10 cellular contexts compared by ENCODE assay signal in the genomic region with DNA sequence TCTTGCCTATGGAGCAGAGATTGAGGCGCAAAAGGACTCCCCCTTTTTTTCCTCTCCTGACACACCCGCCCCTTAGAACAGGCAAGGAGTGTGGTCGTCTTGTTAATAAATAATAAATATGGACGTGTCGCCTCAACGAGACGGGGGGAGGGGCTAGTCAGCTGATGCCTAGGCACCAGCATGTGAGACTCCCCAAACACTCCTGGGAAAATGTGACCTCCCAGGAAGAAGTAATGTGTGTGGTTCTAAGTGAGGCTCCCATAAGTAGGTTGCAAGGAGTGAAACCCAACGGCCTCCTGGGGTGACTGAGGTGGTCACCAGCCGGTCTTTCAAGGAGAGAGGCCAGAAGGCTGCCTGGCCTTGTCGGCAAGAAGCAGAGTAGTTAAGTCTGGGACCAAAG. TPM values are rescaled to one million over a fixed set of nuclear protein-coding genes. Genes with fewer than 3 reads are reported as not detected.
DNase-seq lines count a peak whose midpoint lies in the region; ATAC-seq and TF ChIP-seq lines count a peak whose summit lies in the region.
"Had no signal": no experiment of that assay in that cellular context is flagged by ENCODE, and none has a peak within 500 bp of the region (broad histone marks: within the 10 kb centered on the region; RNA-seq: fewer than 3 reads in every experiment).

No MANE protein-coding gene starts in this region.

- peaks cover 5% of the 10 kb centered on the region for H3K27me3 Mint-ChIP-seq in glutamatergic neuron (ENCODE audit: unreplicated experiment)

- H3K79me2 ChIP-seq in OCI-LY3 (ENCODE audit: low read length), result no peaks in the 10 kb centered on the region

- H3K4me1 ChIP-seq in OCI-LY3 (ENCODE audit: low read length), result no peaks in the 10 kb centered on the region; the same call in 1 of the 2 replicates
- peaks cover 21% of the 10 kb centered on the region for H3K4me1 ChIP-seq in HAP-1
- no peaks in the 10 kb centered on the region for H3K4me1 ChIP-seq in uterus

- in situ Hi-C loops in HAP-1 (cut with MboI; ENCODE audit: low sequenced_read_pairs), result no loop called here

- 0 out of 2 replicates have a peak overlapping the region, but pooled peaks have one; percentile 59 for H3K9ac ChIP-seq in OCI-LY3 (ENCODE audit: low read length)

- TF ChIP-seq POLR2A in uterus (IDR thresholded peaks at IDR 0.05), result no peak

- intact Hi-C loops in uterus (cut with DNase I; ENCODE audit: low total_unique reads), result no loop called here

- H3K4me3 ChIP-seq in OCI-LY3 (ENCODE audit: low read length) (peak overlapping the region; percentile 82; the same call in 1 of the 2 replicates), HAP-1 (no peak overlapping the region), uterus (no peak overlapping the region)

- TF ChIP-seq CTCF in OCI-LY3 (IDR thresholded peaks at IDR 0.05; ENCODE audit: low read depth, low read length) (no peak), glutamatergic neuron (IDR thresholded peaks at IDR 0.05; ENCODE audit: partially characterized antibody, unreplicated experiment) (no peak), uterus (IDR thresholded peaks at IDR 0.05) (no peak)

- no peaks in the 10 kb centered on the region for H3K9me3 ChIP-seq in OCI-LY3 (ENCODE audit: insufficient read depth, low read length)
- H3K9me3 ChIP-seq in HAP-1, result no peaks in the 10 kb centered on the region
- no peaks in the 10 kb centered on the region for H3K9me3 ChIP-seq in uterus

- H3K9me3 Mint-ChIP-seq in glutamatergic neuron (ENCODE audit: unreplicated experiment), result peaks cover 4% of the 10 kb centered on the region

- H3K27me3 ChIP-seq in OCI-LY3 (ENCODE audit: low read depth, low read length), result peaks cover 5% of the 10 kb centered on the region; the same call in 1 of the 2 replicates
- no peaks in the 10 kb centered on the region; the same call in 1 of the 2 replicates for H3K27me3 ChIP-seq in HAP-1 (ENCODE audit: low read depth)
- H3K27me3 ChIP-seq in uterus, result no peaks in the 10 kb centered on the region

- no peak overlapping the region for H3K27ac ChIP-seq in OCI-LY3 (ENCODE audit: low read length)
- no peak overlapping the region for H3K27ac ChIP-seq in uterus

- peak; percentile 40 for DNase-seq in NCI-H2107 treated with DMSO at 0.1 percent for 48 hours (lab: John Stamatoyannopoulos, UW; ENCODE audit: unreplicated experiment)
- no peak for DNase-seq in NCI-H2107 (lab: John Stamatoyannopoulos, UW)
- peak; percentile 28 for DNase-seq in glutamatergic neuron
- peak; percentile 58 for DNase-seq in retina
- no peak for DNase-seq in HAP-1 (ENCODE audit: low spot score in 2 of 2)
- DNase-seq in uterus, result no peak
- DNase-seq: GF-D8, right cardiac atrium had no signal

- peak overlapping the region; percentile 80 for H3K4me3 Mint-ChIP-seq in glutamatergic neuron (ENCODE audit: unreplicated experiment)

- H3K4me1 Mint-ChIP-seq in glutamatergic neuron (ENCODE audit: low read depth, unreplicated experiment), result peaks cover 9% of the 10 kb centered on the region

- H2AFZ ChIP-seq in OCI-LY3 (ENCODE audit: low read depth, low read length), result no peak overlapping the region

- ATAC-seq in HG03469 (IDR thresholded peaks at IDR 0.05; ENCODE audit: unreplicated experiment), result no peak

- H3K36me3 ChIP-seq in OCI-LY3 (replicated peaks; ENCODE audit: low read depth, low read length), result no peaks in the 10 kb centered on the region
- H3K36me3 ChIP-seq in HAP-1 (replicated peaks), result no peaks in the 10 kb centered on the region
- no peaks in the 10 kb centered on the region for H3K36me3 ChIP-seq in uterus

- no peaks in the 10 kb centered on the region for H3K36me3 Mint-ChIP-seq in glutamatergic neuron (ENCODE audit: unreplicated experiment)

- H3K4me2 ChIP-seq in OCI-LY3 (ENCODE audit: low read length), result peak overlapping the region; percentile 75

- H3K27ac Mint-ChIP-seq in glutamatergic neuron (ENCODE audit: unreplicated experiment), result no peak overlapping the region

- H4K20me1 ChIP-seq in OCI-LY3 (ENCODE audit: insufficient read depth, low read length), result no peaks in the 10 kb centered on the region

RNA-seq across cellular contexts. Expression of a gene that starts 1.1 kb away (rescaled TPM):
- total RNA-seq in glutamatergic neuron (ENCODE audit: unreplicated experiment) (68.9 TPM), uterus (10 to 100 TPM in 1 of 4 donors, 1 to 10 TPM in 3; 2.8 to 11.3 (median 8.9) TPM)

RNA-seq across cellular contexts. Expression of a gene that starts 43.4 kb away (rescaled TPM):
- total RNA-seq in glutamatergic neuron (ENCODE audit: unreplicated experiment) (3.8 TPM), uterus (10 to 100 TPM in 1 of 4 donors, 1 to 10 TPM in 2, under 1 TPM in 1; 0.77 to 31.8 (median 6.2) TPM)

Comparison
In these comparisons a context has a peak if more than half of its experiments do, and no peak if none do; other contexts are left out.
1. DNase-seq: peak in NCI-H2107 treated with DMSO at 0.1 percent for 48 hours (single experiment), glutamatergic neuron (single experiment) and retina (single experiment); none in NCI-H2107 (single experiment), HAP-1 (0 of 2) and uterus (0 of 2).